Comparison of ENCODE assay signal across 8 cellular contexts in genomic region chr17:75240394-75241142, GRCh38. TPM values are rescaled to one million over a fixed set of nuclear protein-coding genes. Genes with fewer than 3 reads are reported as not detected.
DNase-seq lines count a peak whose midpoint lies in the region; ATAC-seq and TF ChIP-seq lines count a peak whose summit lies in the region.

No MANE protein-coding gene starts in this region.

- H3K4me1 Mint-ChIP-seq in GM23338: peaks cover 10% of the 10 kb centered on the region; the same call in 2 of the 3 replicates
- H3K4me1 Mint-ChIP-seq in activated T-helper 17 cell treated with anti-CD3 and anti-CD28 coated beads, Interleukin-2, amount 50 U/mL, for 72 hours: peaks cover 37% of the 10 kb centered on the region

- ATAC-seq in GM23338 (peak; percentile 89), right cardiac atrium (peak in 1 of 2 donors; percentile 2), GM18861 (IDR thresholded peaks at IDR 0.05; ENCODE audit: unreplicated experiment) (no peak)
- ATAC-seq in activated T-helper 17 cell treated with anti-CD3 and anti-CD28 coated beads, Interleukin-2, amount 50 U/mL, for 72 hours (replicated peaks): no peak

- no peak overlapping the region for H3K4me2 ChIP-seq in GM23338

- H3K36me3 ChIP-seq in GM23338 (ENCODE audit: insufficient read depth): peaks cover 18% of the 10 kb centered on the region; the same call in 1 of the 2 replicates

- H2AFZ ChIP-seq in GM23338: no peak overlapping the region

- peaks cover 28% of the 10 kb centered on the region for H3F3A ChIP-seq in GM23338 (replicated peaks; ENCODE audit: low read depth)

- H3K9me2 ChIP-seq in GM23338 (ENCODE audit: insufficient read depth): no peaks in the 10 kb centered on the region

- no peaks in the 10 kb centered on the region for H3K27me3 ChIP-seq in GM23338 (ENCODE audit: insufficient read depth)
- H3K27me3 ChIP-seq in right cardiac atrium (ENCODE audit: control insufficient read depth, insufficient read depth): no peaks in the 10 kb centered on the region

- intact Hi-C loops in right cardiac atrium (cut with DNase I): no loop called here

- no peak overlapping the region for H3K4me3 ChIP-seq in AG10803 (ENCODE audit: low read length)
- H3K4me3 ChIP-seq in GM23338: no peak overlapping the region
- H3K4me3 ChIP-seq in right cardiac atrium (ENCODE audit: low read length): no peak overlapping the region

- peak overlapping the region; percentile 22; the same call in 1 of the 3 replicates for H3K4me3 Mint-ChIP-seq in GM23338
- H3K4me3 Mint-ChIP-seq in activated T-helper 17 cell treated with anti-CD3 and anti-CD28 coated beads, Interleukin-2, amount 50 U/mL, for 72 hours: peak overlapping the region; percentile 27

- 61% methylated on average over 23 of the region's 23 CpGs for WGBS in right cardiac atrium

- peaks cover 22% of the 10 kb centered on the region for H3K27me3 Mint-ChIP-seq in GM23338 (ENCODE audit: insufficient read depth, low read depth, poor library complexity)
- no peaks in the 10 kb centered on the region for H3K27me3 Mint-ChIP-seq in activated T-helper 17 cell treated with anti-CD3 and anti-CD28 coated beads, Interleukin-2, amount 50 U/mL, for 72 hours

- peaks cover 79% of the 10 kb centered on the region for H3K36me3 Mint-ChIP-seq in GM23338 (ENCODE audit: low read depth)
- peaks cover 98% of the 10 kb centered on the region for H3K36me3 Mint-ChIP-seq in activated T-helper 17 cell treated with anti-CD3 and anti-CD28 coated beads, Interleukin-2, amount 50 U/mL, for 72 hours (ENCODE audit: low read depth)

- peak overlapping the region; percentile 85 for H3K27ac Mint-ChIP-seq in GM23338
- H3K27ac Mint-ChIP-seq in activated T-helper 17 cell treated with anti-CD3 and anti-CD28 coated beads, Interleukin-2, amount 50 U/mL, for 72 hours: peak overlapping the region; percentile 50

- TF ChIP-seq CTCF in AG10803 (conservative IDR thresholded peaks at IDR 0.05; ENCODE audit: low read length): peak; percentile 58
- TF ChIP-seq CTCF in GM23338 (conservative IDR thresholded peaks at IDR 0.05; ENCODE audit: low read depth in 2 of 2): peak; percentile 99 to 100

- DNase-seq in AG10803 (ENCODE audit: low read depth) (peak; percentile 24), GM23338 (ENCODE audit: low spot score) (peak; percentile 90), NOMO-1 treated with DMSO at 0.1 percent for 48 hours (lab: John Stamatoyannopoulos, UW; ENCODE audit: unreplicated experiment) (peak; percentile 19), right cardiac atrium (peak in 2 of 3 donors; percentile 66), DMS79 treated with DMSO at 0.1 percent for 48 hours (lab: John Stamatoyannopoulos, UW) (no peak)
- DNase-seq in stimulated activated CD4-positive, alpha-beta T cell treated with anti-CD3 and anti-CD28 coated beads, Interleukin-4, amount 100 ng/mL, for 24 hours: peak; percentile 54

- H3K4me1 ChIP-seq in GM23338 (ENCODE audit: insufficient read depth): no peaks in the 10 kb centered on the region
- H3K4me1 ChIP-seq in right cardiac atrium (ENCODE audit: control insufficient read depth, insufficient read depth, low read length): peaks cover 3% of the 10 kb centered on the region

- H3K9me3 Mint-ChIP-seq in GM23338: no peaks in the 10 kb centered on the region
- no peaks in the 10 kb centered on the region for H3K9me3 Mint-ChIP-seq in activated T-helper 17 cell treated with anti-CD3 and anti-CD28 coated beads, Interleukin-2, amount 50 U/mL, for 72 hours

- no peaks in the 10 kb centered on the region for H3K79me2 ChIP-seq in GM23338 (replicated peaks; ENCODE audit: insufficient read depth)

- 0 out of 2 replicates have a peak overlapping the region, but pooled peaks have one; percentile 72 for H3K27ac ChIP-seq in GM23338 (ENCODE audit: low read depth)
- no peak overlapping the region for H3K27ac ChIP-seq in right cardiac atrium (ENCODE audit: low read length)

- H3K9me3 ChIP-seq in right cardiac atrium (ENCODE audit: control insufficient read depth, low read length): no peaks in the 10 kb centered on the region

- H4K20me1 ChIP-seq in GM23338 (replicated peaks; ENCODE audit: insufficient read depth): peaks cover 4% of the 10 kb centered on the region; the same call in 1 of the 2 replicates

TF ChIP-seq in GM23338, 12 proteins besides CTCF, POLR2A, EP300 and RAD21 (continues in another document):
- TF ChIP-seq ETS1 (IDR thresholded peaks at IDR 0.05) (no peak), STAT1 (IDR thresholded peaks at IDR 0.05; ENCODE audit: unreplicated experiment) (no peak), ZNF331 (CRISPR knock-in tag; IDR thresholded peaks at IDR 0.05; ENCODE audit: low read depth) (no peak), EZH2 (IDR thresholded peaks at IDR 0.05; ENCODE audit: low read depth, unreplicated experiment) (no peak), CREB1 (CRISPR knock-in tag; IDR thresholded peaks at IDR 0.05; ENCODE audit: low read depth) (peak; percentile 61)

RNA-seq across cellular contexts. Expression of gene GGA3, which starts 20.8 kb away (rescaled TPM):
- total RNA-seq in GM23338 (2014; rRNA removed; shearing (Covaris generic)): 29.4 and 54.3 TPM in 2 replicates
- polyA plus RNA-seq in GM23338 (2016; fragmentation: Nextera tagmentation; extraction: Ambion mirVana): 20.8 and 22.5 TPM in 2 replicates
- 10 to 100 TPM; 63.2 to 71.9 TPM for total RNA-seq in activated T-helper 17 cell treated with anti-CD3 and anti-CD28 coated beads, Interleukin-2, amount 50 U/mL, for 72 hours
- total RNA-seq in right cardiac atrium: 10 to 100 TPM; 22.9 to 34.8 (median 26.9) TPM
- polyA plus RNA-seq in right cardiac atrium: 15.7 TPM

RNA-seq across cellular contexts. Expression of gene MRPS7, which starts 21.1 kb away (rescaled TPM):
- 60.6 and 72.8 TPM in 2 replicates for total RNA-seq in GM23338 (2014; rRNA removed; shearing (Covaris generic))
- polyA plus RNA-seq in GM23338 (2016; fragmentation: Nextera tagmentation; extraction: Ambion mirVana) (104 and 114 TPM in 2 replicates), right cardiac atrium (113 TPM)
- 10 to 100 TPM; 53.6 to 83.2 TPM for total RNA-seq in activated T-helper 17 cell treated with anti-CD3 and anti-CD28 coated beads, Interleukin-2, amount 50 U/mL, for 72 hours
- 100 to 1,000 TPM in 1 of 4 donors, 10 to 100 TPM in 3; 91.5 to 110 (median 99.6) TPM for total RNA-seq in right cardiac atrium

RNA-seq across cellular contexts. Expression of gene MIF4GD, which starts 30.5 kb away (rescaled TPM):
- 15.5 and 15.9 TPM in 2 replicates for total RNA-seq in GM23338 (2014; rRNA removed; shearing (Covaris generic))
- polyA plus RNA-seq in GM23338 (2016; fragmentation: Nextera tagmentation; extraction: Ambion mirVana) (9.4 and 11.3 TPM in 2 replicates), right cardiac atrium (14.6 TPM)
- 10 to 100 TPM; 23.6 to 31.6 TPM for total RNA-seq in activated T-helper 17 cell treated with anti-CD3 and anti-CD28 coated beads, Interleukin-2, amount 50 U/mL, for 72 hours
- total RNA-seq in right cardiac atrium: 10 to 100 TPM; 15.1 to 20.5 (median 17.8) TPM

RNA-seq across cellular contexts. Expression of gene NUP85, which starts 35.1 kb away (rescaled TPM):
- total RNA-seq in GM23338 (2014; rRNA removed; shearing (Covaris generic)): 57.2 and 59.4 TPM in 2 replicates
- polyA plus RNA-seq in GM23338 (2016; fragmentation: Nextera tagmentation; extraction: Ambion mirVana): 114 and 116 TPM in 2 replicates
- total RNA-seq in activated T-helper 17 cell treated with anti-CD3 and anti-CD28 coated beads, Interleukin-2, amount 50 U/mL, for 72 hours: 100 to 1,000 TPM; 143 to 161 TPM
- 10 to 100 TPM; 31.3 to 36.1 (median 34.2) TPM for total RNA-seq in right cardiac atrium
- polyA plus RNA-seq in right cardiac atrium: 16.3 TPM

RNA-seq across cellular contexts. Expression of gene SLC25A19, which starts 48.7 kb away (rescaled TPM):
- total RNA-seq in GM23338 (2014; rRNA removed; shearing (Covaris generic)): 16.3 and 22.4 TPM in 2 replicates
- polyA plus RNA-seq in GM23338 (2016; fragmentation: Nextera tagmentation; extraction: Ambion mirVana) (17.9 and 19.4 TPM in 2 replicates), right cardiac atrium (14.2 TPM)
- 100 to 1,000 TPM in 1 of 2 donors, 10 to 100 TPM in 1; 97.4 to 113 TPM for total RNA-seq in activated T-helper 17 cell treated with anti-CD3 and anti-CD28 coated beads, Interleukin-2, amount 50 U/mL, for 72 hours
- total RNA-seq in right cardiac atrium: 10 to 100 TPM in 2 of 4 donors, 1 to 10 TPM in 2; 8.4 to 23.5 (median 14.8) TPM
